ENCODE assay signal across 8 cellular contexts in the genomic region with DNA sequence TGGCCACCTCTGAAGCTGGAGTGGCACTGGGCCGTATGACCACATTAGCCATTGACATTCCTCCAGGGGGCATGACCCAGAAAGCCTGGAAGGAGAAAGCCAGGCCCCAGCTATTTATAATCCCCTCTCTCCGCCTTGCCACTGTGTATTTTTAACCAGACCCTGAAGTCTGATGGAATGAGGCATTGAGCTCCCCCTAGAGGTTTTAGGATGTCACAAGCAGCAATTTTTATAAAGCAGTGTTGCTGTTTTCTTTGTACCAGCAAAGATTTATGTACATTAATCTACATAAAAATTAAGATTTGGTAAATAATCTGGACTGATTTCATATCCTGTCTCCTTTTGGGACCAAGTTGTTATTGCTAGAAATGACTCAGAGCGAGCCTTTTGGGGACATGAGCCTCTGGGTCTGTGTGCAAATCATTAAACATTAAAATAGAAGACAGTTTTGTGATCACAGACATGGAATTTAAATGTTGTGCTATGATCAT.
DNase-seq lines count a peak whose midpoint lies in the region; ATAC-seq and TF ChIP-seq lines count a peak whose summit lies in the region.

No MANE protein-coding gene starts in this region.

- TF ChIP-seq CTCF in OCI-LY7 (conservative IDR thresholded peaks at IDR 0.05; ENCODE audit: low read length) (peak; percentile 90), lung (IDR thresholded peaks at IDR 0.05; ENCODE audit: control extremely low read depth, extremely low read depth) (peak; percentile 45)

- intact Hi-C loops in OCI-LY7 (cut with micrococcal nuclease; ENCODE audit: unreplicated experiment) = loop anchor here (1.0 to 5.0 kb wide), 3 partner anchors 58 to 281 kb away; no protein-coding TSS in a partner anchor

- H3K36me3 Mint-ChIP-seq in activated naive CD4-positive, alpha-beta T cell treated with anti-CD3 and anti-CD28 coated beads, Interleukin-2, amount 50 U/mL, for 72 hours = no peaks in the 10 kb centered on the region

- 0 out of 2 replicates have a peak, but pooled peaks cover 3% of the 10 kb centered on the region for H4K20me1 ChIP-seq in OCI-LY7 (ENCODE audit: insufficient read depth, low read length)

- 25 to 31% methylated on average over 3 of the region's 3 CpGs for WGBS in lung, 2 donors

- H3K9me3 ChIP-seq in OCI-LY7 (ENCODE audit: low read length) (no peaks in the 10 kb centered on the region), lung (ENCODE audit: control insufficient read depth in 2 of 2, insufficient read depth in 1 of 2, low read length in 1 of 2) (no peaks in the 10 kb centered on the region)

- in situ Hi-C loops in Caki2 (cut with HindIII; ENCODE audit: low pct_unique_long_range_greater_than_20kb, low sequenced_read_pairs) = no loop called here

- H2AFZ ChIP-seq in OCI-LY7 (ENCODE audit: low read length) = no peak overlapping the region

- no peak overlapping the region for H3K27ac Mint-ChIP-seq in activated naive CD4-positive, alpha-beta T cell treated with anti-CD3 and anti-CD28 coated beads, Interleukin-2, amount 50 U/mL, for 72 hours

- no peaks in the 10 kb centered on the region for H3K36me3 ChIP-seq in OCI-LY7 (ENCODE audit: insufficient read depth, low read length)
- peaks cover 0 to 2% of the 10 kb centered on the region in 2 donors for H3K36me3 ChIP-seq in lung (ENCODE audit: control insufficient read depth in 2 of 2, insufficient read depth in 2 of 2, low read length in 2 of 2)

- ATAC-seq in GM21447 (IDR thresholded peaks at IDR 0.05; ENCODE audit: unreplicated experiment) = peak; percentile 68
- ATAC-seq in lung (ENCODE audit: insufficient read depth, low FRiP score) = no peak
- no peak for ATAC-seq in GM19452 (IDR thresholded peaks at IDR 0.05; ENCODE audit: unreplicated experiment)
- no peak for ATAC-seq in activated naive CD4-positive, alpha-beta T cell treated with anti-CD3 and anti-CD28 coated beads, Interleukin-2, amount 50 U/mL, for 72 hours

- CTCF ChIA-PET in OCI-LY7 (lab: Charles Lee; ENCODE audit: unreplicated experiment) = interaction anchor here (0.5 kb wide), 1 partner anchor 157 kb away, joined by 3 read pairs; no protein-coding TSS in a partner anchor

- H3K4me1 ChIP-seq in OCI-LY7 (ENCODE audit: insufficient read depth, low read length, poor library complexity, severe bottlenecking) = peaks cover 17% of the 10 kb centered on the region
- peaks cover 14 to 33% of the 10 kb centered on the region in 2 donors for H3K4me1 ChIP-seq in lung (ENCODE audit: control insufficient read depth in 2 of 2, insufficient read depth in 2 of 2, low read length in 2 of 2)

- no TSS peak for BruUV-seq in OCI-LY7 (replicated peaks; lab: Mats Ljungman, UMichigan)

- H3K4me3 ChIP-seq in OCI-LY7 (ENCODE audit: low read depth, low read length, poor library complexity, severe bottlenecking) (no peak overlapping the region), lung (no peak overlapping the region)

- no peak overlapping the region for H3K27ac ChIP-seq in OCI-LY7 (ENCODE audit: low read depth, low read length, poor library complexity, severe bottlenecking)
- H3K27ac ChIP-seq in lung (ENCODE audit: low read depth in 1 of 2, low read length in 1 of 2) = peak overlapping the region in 1 of 2 donors; percentile 73

- no peak overlapping the region for H3K4me2 ChIP-seq in OCI-LY7 (ENCODE audit: low read length)

- H3K27me3 ChIP-seq in lung (ENCODE audit: control insufficient read depth, insufficient read depth) = no peaks in the 10 kb centered on the region

- no peaks in the 10 kb centered on the region for H3K9me3 Mint-ChIP-seq in activated naive CD4-positive, alpha-beta T cell treated with anti-CD3 and anti-CD28 coated beads, Interleukin-2, amount 50 U/mL, for 72 hours

- DNase-seq in Caki2 (ENCODE audit: low read depth) = peak; percentile 75
- peak; percentile 81 to 92 for DNase-seq in Kasumi-1 (lab: John Stamatoyannopoulos, UW)
- peak; percentile 70 for DNase-seq in OCI-LY7 (ENCODE audit: low spot score)
- DNase-seq in dedifferentiated amniotic fluid mesenchymal stem cell (ENCODE audit: extremely low spot score) = peak; percentile 82
- DNase-seq in lung (ENCODE audit: low spot score) = peak; percentile 51
- no peak for DNase-seq in activated naive CD4-positive, alpha-beta T cell treated with anti-CD3 and anti-CD28 coated beads, Interleukin-2, amount 50 U/mL, for 72 hours (ENCODE audit: low spot score in 2 of 2)

- no peaks in the 10 kb centered on the region for H3K9me2 ChIP-seq in OCI-LY7 (ENCODE audit: insufficient read depth, low read length)

- POLR2A ChIA-PET in OCI-LY7 (lab: Charles Lee) = interaction anchor here (1.0 to 1.5 kb wide), 2 partner anchors 20 to 161 kb away, joined by 3 to 7 read pairs; no protein-coding TSS in a partner anchor

- H3K79me2 ChIP-seq in OCI-LY7 (ENCODE audit: insufficient read depth, low read depth, low read length) = peaks cover 7% of the 10 kb centered on the region; the same call in 1 of the 2 replicates

Comparison
In these comparisons a context has a peak if more than half of its experiments do, and no peak if none do; other contexts are left out.
1. DNase-seq: peak in Caki2 (single experiment), Kasumi-1 (2 of 2), OCI-LY7 (single experiment), dedifferentiated amniotic fluid mesenchymal stem cell (single experiment) and lung (single experiment); none in activated naive CD4-positive, alpha-beta T cell treated with anti-CD3 and anti-CD28 coated beads, Interleukin-2, amount 50 U/mL, for 72 hours (0 of 2).